20 cellular contexts compared by ENCODE assay signal in the genomic region with DNA sequence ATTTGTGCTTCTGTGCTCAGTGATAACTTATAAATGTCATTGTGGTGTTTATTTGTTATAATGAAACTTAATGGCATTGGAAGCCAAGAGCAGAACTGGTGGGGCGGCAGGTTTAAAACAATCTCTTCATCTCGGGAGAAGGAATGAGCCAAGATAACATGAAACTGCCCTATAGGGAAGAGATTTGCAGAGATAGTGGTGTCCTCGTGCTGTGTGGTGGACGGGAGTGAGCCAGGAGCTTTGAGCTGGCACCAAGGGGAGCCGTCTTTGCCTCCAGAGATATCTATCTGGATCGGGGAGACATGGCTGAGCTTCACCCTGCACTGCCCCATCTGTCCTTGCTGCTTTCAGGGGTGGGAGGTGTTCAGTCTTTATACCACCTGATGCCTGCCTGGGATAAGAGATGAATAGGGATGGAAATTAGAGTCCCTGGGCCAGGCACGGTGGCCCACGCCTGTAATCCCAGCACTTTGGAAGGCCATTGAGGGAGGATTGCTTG.
"Had no signal": no experiment of that assay in that cellular context is flagged by ENCODE, and none has a peak within 500 bp of the region (broad histone marks: within the 10 kb centered on the region; RNA-seq: fewer than 3 reads in every experiment).

No MANE protein-coding gene starts in this region.

- DNase-seq: activated CD4-positive, alpha-beta T cell treated with anti-CD3 and anti-CD28 coated beads for 48 hours; activated CD4-positive, alpha-beta T cell treated with anti-CD3 and anti-CD28 coated beads, Interleukin-2, amount 50 U/mL, for 48 hours; activated CD8-positive, alpha-beta memory T cell treated with anti-CD3 and anti-CD28 coated beads for 24 hours; activated gamma-delta T cell; activated naive CD4-positive, alpha-beta T cell treated with anti-CD3 and anti-CD28 coated beads, Interleukin-2, amount 10 ng/mL, durations not matched to agents 7 days and 5 days; activated naive CD8-positive, alpha-beta T cell treated with anti-CD3 and anti-CD28 coated beads, Interleukin-2, amount 10 ng/mL, durations not matched to agents 7 days and 5 days; cortex of kidney; heart left ventricle; left lung; lower lobe of right lung; natural killer cell; right lobe of liver; stimulated activated CD4-positive, alpha-beta T cell treated with anti-CD3 and anti-CD28 coated beads, Interleukin-12 subunit alpha, Interleukin-12 subunit beta, amount 100 ng/mL, for 4 hours; stimulated activated CD4-positive, alpha-beta T cell treated with anti-CD3 and anti-CD28 coated beads, Interleukin-4, amount 100 ng/mL, for 1 hour; stimulated activated naive CD8-positive, alpha-beta T cell treated with anti-CD3 and anti-CD28 coated beads, Interleukin-15, Interleukin-2, amounts not matched to agents 100 U/mL and 50 U/mL, for 24 hours had no signal

- H3K4me1 ChIP-seq: ascending aorta, heart left ventricle, left lung, right lobe of liver, testis had no signal

- H3K27me3 ChIP-seq: ascending aorta, brain microvascular endothelial cell, right lobe of liver, testis had no signal

- H3K27ac ChIP-seq: ascending aorta, brain microvascular endothelial cell, heart left ventricle, left lung, lower lobe of right lung, right lobe of liver, testis, transverse colon had no signal

- H3K9me3 ChIP-seq: ascending aorta, heart left ventricle, left lung, lower lobe of right lung, right lobe of liver, testis, transverse colon had no signal

- H3K36me3 Mint-ChIP-seq: activated naive CD4-positive, alpha-beta T cell treated with anti-CD3 and anti-CD28 coated beads, Interleukin-2, amount 10 ng/mL, durations not matched to agents 7 days and 5 days; activated naive CD8-positive, alpha-beta T cell treated with anti-CD3 and anti-CD28 coated beads, Interleukin-2, amount 10 ng/mL, durations not matched to agents 7 days and 5 days; natural killer cell had no signal

- H3K4me3 Mint-ChIP-seq: activated naive CD4-positive, alpha-beta T cell treated with anti-CD3 and anti-CD28 coated beads, Interleukin-2, amount 10 ng/mL, durations not matched to agents 7 days and 5 days; activated naive CD8-positive, alpha-beta T cell treated with anti-CD3 and anti-CD28 coated beads, Interleukin-2, amount 10 ng/mL, durations not matched to agents 7 days and 5 days; activated T-helper 1 cell treated with anti-CD3 and anti-CD28 coated beads, Interleukin-12 subunit alpha, Interleukin-12 subunit beta, Interleukin-2, Interleukin-4 antibody, amounts not matched to agents 30 ng/mL and 10 ng/mL and 1 ng/mL, durations not matched to agents 14 hours and 24 hours and 36 hours; natural killer cell had no signal

- H3K4me3 ChIP-seq: ascending aorta, heart left ventricle, left lung, lower lobe of right lung, right lobe of liver, testis, transverse colon had no signal

- H3K4me1 Mint-ChIP-seq: activated naive CD4-positive, alpha-beta T cell treated with anti-CD3 and anti-CD28 coated beads, Interleukin-2, amount 10 ng/mL, durations not matched to agents 7 days and 5 days; activated naive CD8-positive, alpha-beta T cell treated with anti-CD3 and anti-CD28 coated beads, Interleukin-2, amount 10 ng/mL, durations not matched to agents 7 days and 5 days; natural killer cell had no signal

- H3K27ac Mint-ChIP-seq: activated naive CD4-positive, alpha-beta T cell treated with anti-CD3 and anti-CD28 coated beads, Interleukin-2, amount 10 ng/mL, durations not matched to agents 7 days and 5 days; activated naive CD8-positive, alpha-beta T cell treated with anti-CD3 and anti-CD28 coated beads, Interleukin-2, amount 10 ng/mL, durations not matched to agents 7 days and 5 days; activated T-helper 1 cell treated with anti-CD3 and anti-CD28 coated beads, Interleukin-12 subunit alpha, Interleukin-12 subunit beta, Interleukin-2, Interleukin-4 antibody, amounts not matched to agents 30 ng/mL and 10 ng/mL and 1 ng/mL, durations not matched to agents 14 hours and 24 hours and 36 hours; natural killer cell had no signal

- H3K9me3 Mint-ChIP-seq: activated naive CD4-positive, alpha-beta T cell treated with anti-CD3 and anti-CD28 coated beads, Interleukin-2, amount 10 ng/mL, durations not matched to agents 7 days and 5 days; activated naive CD8-positive, alpha-beta T cell treated with anti-CD3 and anti-CD28 coated beads, Interleukin-2, amount 10 ng/mL, durations not matched to agents 7 days and 5 days; activated T-helper 1 cell treated with anti-CD3 and anti-CD28 coated beads, Interleukin-12 subunit alpha, Interleukin-12 subunit beta, Interleukin-2, Interleukin-4 antibody, amounts not matched to agents 30 ng/mL and 10 ng/mL and 1 ng/mL, durations not matched to agents 14 hours and 24 hours and 36 hours; natural killer cell had no signal

- H3K36me3 ChIP-seq: ascending aorta, brain microvascular endothelial cell, heart left ventricle, left lung, lower lobe of right lung, right lobe of liver, transverse colon had no signal
